8 cellular contexts compared by ENCODE assay signal in genomic region chr20:36471885-36472642, GRCh38.
DNase-seq lines count a peak whose midpoint lies in the region; ATAC-seq and TF ChIP-seq lines count a peak whose summit lies in the region.

No MANE protein-coding gene starts in this region.

- WGBS in adipose tissue, 3 donors = 72 to 81% (median 79%) methylated on average over 9 of the region's 9 CpGs
- WGBS in upper lobe of left lung, 2 donors = 80 to 83% methylated on average over 9 of the region's 9 CpGs

- ATAC-seq in upper lobe of left lung (ENCODE audit: low FRiP score in 2 of 2) = no peak
- ATAC-seq in GM21447 (IDR thresholded peaks at IDR 0.05; ENCODE audit: unreplicated experiment) = no peak
- no peak for ATAC-seq in HG03432 (IDR thresholded peaks at IDR 0.05; ENCODE audit: unreplicated experiment)

- peak overlapping the region; percentile 92 for H3K27ac Mint-ChIP-seq in activated naive CD4-positive, alpha-beta T cell treated with anti-CD3 and anti-CD28 coated beads, Interleukin-2, amount 10 ng/mL, durations not matched to agents 7 days and 5 days
- H3K27ac Mint-ChIP-seq in mesothelial cell of epicardium = peak overlapping the region; percentile 82

- TF ChIP-seq CTCF in mesothelial cell of epicardium (IDR thresholded peaks at IDR 0.05; ENCODE audit: unreplicated experiment) = no peak
- no peak for TF ChIP-seq CTCF in upper lobe of left lung (IDR thresholded peaks at IDR 0.05)

- peaks cover 8% of the 10 kb centered on the region for H3K36me3 Mint-ChIP-seq in activated naive CD4-positive, alpha-beta T cell treated with anti-CD3 and anti-CD28 coated beads, Interleukin-2, amount 10 ng/mL, durations not matched to agents 7 days and 5 days
- H3K36me3 Mint-ChIP-seq in mesothelial cell of epicardium = no peaks in the 10 kb centered on the region

- H3K4me1 Mint-ChIP-seq in activated naive CD4-positive, alpha-beta T cell treated with anti-CD3 and anti-CD28 coated beads, Interleukin-2, amount 10 ng/mL, durations not matched to agents 7 days and 5 days = peaks cover 65% of the 10 kb centered on the region
- peaks cover 59% of the 10 kb centered on the region for H3K4me1 Mint-ChIP-seq in mesothelial cell of epicardium

- peak overlapping the region in 3 of 4 donors; percentile 17 to 34 (median 28) for H3K4me3 ChIP-seq in upper lobe of left lung

- peak overlapping the region; percentile 23 for H3K27ac ChIP-seq in adipose tissue (ENCODE audit: low read depth, low read length)
- peak overlapping the region; percentile 79 to 97 (median 90) for H3K27ac ChIP-seq in upper lobe of left lung

- peak overlapping the region; percentile 70 for H3K4me3 Mint-ChIP-seq in activated naive CD4-positive, alpha-beta T cell treated with anti-CD3 and anti-CD28 coated beads, Interleukin-2, amount 10 ng/mL, durations not matched to agents 7 days and 5 days
- H3K4me3 Mint-ChIP-seq in mesothelial cell of epicardium = no peak overlapping the region

- no peaks in the 10 kb centered on the region for H3K27me3 ChIP-seq in upper lobe of left lung

- H3K4me1 ChIP-seq in upper lobe of left lung = peaks cover 74 to 89% (median 78%) of the 10 kb centered on the region in 4 donors

- no peaks in the 10 kb centered on the region for H3K27me3 Mint-ChIP-seq in activated naive CD4-positive, alpha-beta T cell treated with anti-CD3 and anti-CD28 coated beads, Interleukin-2, amount 10 ng/mL, durations not matched to agents 7 days and 5 days
- no peaks in the 10 kb centered on the region for H3K27me3 Mint-ChIP-seq in mesothelial cell of epicardium (ENCODE audit: low read depth)

- no peak for DNase-seq in activated naive CD4-positive, alpha-beta T cell treated with anti-CD3 and anti-CD28 coated beads, Interleukin-2, amount 10 ng/mL, durations not matched to agents 7 days and 5 days
- DNase-seq in activated naive CD4-positive, alpha-beta T cell (lab: John Stamatoyannopoulos, UW) = no peak
- no peak for DNase-seq in mesothelial cell of epicardium (ENCODE audit: low spot score in 2 of 2, unreplicated experiment in 2 of 2)
- no peak for DNase-seq in upper lobe of left lung
- DNase-seq in NCI-H2196 treated with DMSO at 0.1 percent for 48 hours (lab: John Stamatoyannopoulos, UW; ENCODE audit: unreplicated experiment) = no peak

- no peaks in the 10 kb centered on the region for H3K9me3 Mint-ChIP-seq in activated naive CD4-positive, alpha-beta T cell treated with anti-CD3 and anti-CD28 coated beads, Interleukin-2, amount 10 ng/mL, durations not matched to agents 7 days and 5 days
- no peaks in the 10 kb centered on the region for H3K9me3 Mint-ChIP-seq in mesothelial cell of epicardium

- TF ChIP-seq POLR2A in upper lobe of left lung (IDR thresholded peaks at IDR 0.05) = no peak

- CTCF ChIA-PET in activated naive CD4-positive, alpha-beta T cell treated with anti-CD3 and anti-CD28 coated beads, Interleukin-2, amount 10 ng/mL, durations not matched to agents 7 days and 5 days (lab: Charles Lee) = interaction anchor here (1.0 kb wide), 1 partner anchor 21 kb away, joined by 3 read pairs; no protein-coding TSS in a partner anchor

- H3K36me3 ChIP-seq in upper lobe of left lung = no peaks in the 10 kb centered on the region

- no peak for TF ChIP-seq EP300 in upper lobe of left lung (IDR thresholded peaks at IDR 0.05)

- no peaks in the 10 kb centered on the region for H3K9me3 ChIP-seq in upper lobe of left lung
